In the genomic region with DNA sequence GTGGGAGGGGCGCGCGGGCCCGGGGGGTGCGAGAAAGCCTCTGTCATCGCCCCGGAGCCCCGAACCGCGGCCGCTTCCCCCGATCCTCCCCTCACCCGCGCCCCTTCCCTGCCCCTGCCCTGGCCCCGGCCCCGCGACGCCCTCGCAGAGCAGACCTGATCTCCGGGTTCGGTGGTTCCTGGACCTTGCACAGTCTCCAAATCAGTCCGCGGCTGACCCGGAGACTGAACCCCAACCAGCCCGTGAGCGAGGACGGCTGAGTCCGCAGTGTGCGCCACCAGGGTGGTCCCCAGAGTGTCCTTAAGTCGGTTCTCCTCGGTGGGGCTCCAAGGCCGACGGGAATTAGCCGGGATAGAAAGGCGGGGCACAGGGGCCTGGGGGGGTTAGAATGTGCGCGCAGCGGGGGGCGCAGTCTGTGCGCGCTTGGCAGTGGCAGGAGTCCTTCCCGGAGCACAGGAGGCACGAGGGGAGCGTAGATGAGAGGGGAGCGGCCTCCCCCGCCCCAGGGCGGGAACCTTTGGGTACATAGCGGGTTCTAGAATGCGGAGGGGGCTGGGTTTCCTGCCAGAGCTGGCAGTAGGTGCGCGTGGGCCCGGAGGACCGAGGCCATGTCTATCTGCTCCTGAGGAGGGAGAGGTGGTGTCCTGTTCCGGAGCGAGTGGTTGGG, we compare ENCODE assay signal across 8 cellular contexts. TPM values are rescaled to one million over a fixed set of nuclear protein-coding genes. Genes with fewer than 3 reads are reported as not detected.
DNase-seq lines count a peak whose midpoint lies in the region; ATAC-seq and TF ChIP-seq lines count a peak whose summit lies in the region.

No MANE protein-coding gene starts in this region.

- peak overlapping the region; percentile 82 for H3K4me3 Mint-ChIP-seq in activated CD4-positive, alpha-beta memory T cell treated with anti-CD3 and anti-CD28 coated beads, Interleukin-2, amount 10 ng/mL, durations not matched to agents 7 days and 5 days

- no peaks in the 10 kb centered on the region for H3K36me3 ChIP-seq in neutrophil

- H3K4me1 Mint-ChIP-seq in activated CD4-positive, alpha-beta memory T cell treated with anti-CD3 and anti-CD28 coated beads, Interleukin-2, amount 10 ng/mL, durations not matched to agents 7 days and 5 days = peaks cover 13% of the 10 kb centered on the region

- no peaks in the 10 kb centered on the region for H3K36me3 Mint-ChIP-seq in activated CD4-positive, alpha-beta memory T cell treated with anti-CD3 and anti-CD28 coated beads, Interleukin-2, amount 10 ng/mL, durations not matched to agents 7 days and 5 days (ENCODE audit: low read depth)

- ATAC-seq in HG03175 (IDR thresholded peaks at IDR 0.05; ENCODE audit: unreplicated experiment) (peak; percentile 20), GM18870 (IDR thresholded peaks at IDR 0.05; ENCODE audit: unreplicated experiment) (no peak), HG03460 (IDR thresholded peaks at IDR 0.05; ENCODE audit: unreplicated experiment) (no peak)

- H3K27ac Mint-ChIP-seq in activated CD4-positive, alpha-beta memory T cell treated with anti-CD3 and anti-CD28 coated beads, Interleukin-2, amount 10 ng/mL, durations not matched to agents 7 days and 5 days = peak overlapping the region; percentile 3

- peaks cover 11 to 20% of the 10 kb centered on the region in 2 experiments for H3K4me1 ChIP-seq in neutrophil (ENCODE audit: control insufficient read depth in 1 of 2, insufficient read depth in 1 of 2, low read depth in 1 of 2, low read length in 1 of 2)

- no peaks in the 10 kb centered on the region for H3K9me3 ChIP-seq in neutrophil

- H3K27ac ChIP-seq in neutrophil = peak overlapping the region; percentile 56

- H3K9me3 Mint-ChIP-seq in activated CD4-positive, alpha-beta memory T cell treated with anti-CD3 and anti-CD28 coated beads, Interleukin-2, amount 10 ng/mL, durations not matched to agents 7 days and 5 days = no peaks in the 10 kb centered on the region

- POLR2A ChIA-PET in activated CD4-positive, alpha-beta memory T cell treated with anti-CD3 and anti-CD28 coated beads, Interleukin-2, amount 10 ng/mL, durations not matched to agents 7 days and 5 days (lab: Charles Lee) = interaction anchor here (1.0 kb wide), 2 partner anchors 17 to 178 kb away, joined by 3 read pairs; partner anchors contain the start of gene KYAT1

- H3K4me3 ChIP-seq in GM12864 (ENCODE audit: low read depth, low read length) (peak overlapping the region; percentile 66), fibroblast of pulmonary artery (replicated peaks; ENCODE audit: low read depth, low read length) (peak overlapping the region; percentile 65), neutrophil (ENCODE audit: low read depth in 1 of 2, low read length in 1 of 2) (peak overlapping the region; percentile 64 to 92)

- TF ChIP-seq CTCF in GM12864 (IDR thresholded peaks at IDR 0.05; ENCODE audit: low read depth, low read length, missing control alignments) (no peak), fibroblast of pulmonary artery (IDR thresholded peaks at IDR 0.05; ENCODE audit: low read length, missing control alignments) (no peak), neutrophil (IDR thresholded peaks at IDR 0.05) (no peak)

- CTCF ChIA-PET in activated CD4-positive, alpha-beta memory T cell treated with anti-CD3 and anti-CD28 coated beads, Interleukin-2, amount 10 ng/mL, durations not matched to agents 7 days and 5 days (lab: Charles Lee) = interaction anchor here (1.2 kb wide), 1 partner anchor 115 kb away, joined by 3 read pairs; the partner anchor contains the start of gene ENDOG

- DNase-seq in GM12864 (ENCODE audit: low read depth) = no peak
- DNase-seq in activated CD4-positive, alpha-beta memory T cell treated with anti-CD3 and anti-CD28 coated beads, Interleukin-2, amount 10 ng/mL, durations not matched to agents 7 days and 5 days = no peak
- no peak for DNase-seq in fibroblast of pulmonary artery (ENCODE audit: low read depth)
- DNase-seq in occipital lobe (lab: John Stamatoyannopoulos, UW) = no peak

- H3K27me3 Mint-ChIP-seq in activated CD4-positive, alpha-beta memory T cell treated with anti-CD3 and anti-CD28 coated beads, Interleukin-2, amount 10 ng/mL, durations not matched to agents 7 days and 5 days = no peaks in the 10 kb centered on the region

- H3K27me3 ChIP-seq in neutrophil = peaks cover 20% of the 10 kb centered on the region

RNA-seq across cellular contexts. Expression of gene PKN3, which starts 0.8 kb away (rescaled TPM):
- total RNA-seq in activated CD4-positive, alpha-beta memory T cell treated with anti-CD3 and anti-CD28 coated beads, Interleukin-2, amount 10 ng/mL, durations not matched to agents 7 days and 5 days = 1 to 10 TPM; 5.0 to 5.6 TPM
- total RNA-seq in occipital lobe = 0.31 TPM

RNA-seq across cellular contexts. Expression of gene SET, which starts 14.1 kb away (rescaled TPM):
- 100 to 1,000 TPM; 355 to 379 TPM for total RNA-seq in activated CD4-positive, alpha-beta memory T cell treated with anti-CD3 and anti-CD28 coated beads, Interleukin-2, amount 10 ng/mL, durations not matched to agents 7 days and 5 days
- total RNA-seq in occipital lobe = 849 TPM

RNA-seq across cellular contexts. Expression of gene ZDHHC12, which starts 20.8 kb away (rescaled TPM):
- total RNA-seq in activated CD4-positive, alpha-beta memory T cell treated with anti-CD3 and anti-CD28 coated beads, Interleukin-2, amount 10 ng/mL, durations not matched to agents 7 days and 5 days = 10 to 100 TPM; 79.3 to 81.5 TPM
- 0.94 TPM for total RNA-seq in occipital lobe

RNA-seq across cellular contexts. Expression of gene DYNC2I2, which starts 46.4 kb away (rescaled TPM):
- total RNA-seq in activated CD4-positive, alpha-beta memory T cell treated with anti-CD3 and anti-CD28 coated beads, Interleukin-2, amount 10 ng/mL, durations not matched to agents 7 days and 5 days = 10 to 100 TPM; 51.5 to 53.5 TPM
- 32.0 TPM for total RNA-seq in occipital lobe

Comparison
In these comparisons a context has a peak if more than half of its experiments do, and no peak if none do; other contexts are left out.
1. RNA of gene ZDHHC12, which starts 20.8 kb away (total RNA-seq): 79.3 to 81.5 TPM in activated CD4-positive, alpha-beta memory T cell treated with anti-CD3 and anti-CD28 coated beads, Interleukin-2, amount 10 ng/mL, durations not matched to agents 7 days and 5 days; 0.94 TPM in occipital lobe (single experiment); every median in the first group is over 10 times any median in the second.
2. Peak in every context shown above with its lines, with median percentiles within 50 percentile points of each other: H3K4me3 ChIP-seq.